Comparison of ENCODE assay signal across 19 cellular contexts in genomic region chr21:39071623-39072214, GRCh38.
DNase-seq lines count a peak whose midpoint lies in the region; ATAC-seq, FAIRE-seq and TF ChIP-seq lines count a peak whose summit lies in the region.
"Had no signal": no experiment of that assay in that cellular context is flagged by ENCODE, and none has a peak within 500 bp of the region (broad histone marks: within the 10 kb centered on the region; RNA-seq: fewer than 3 reads in every experiment).

No MANE protein-coding gene starts in this region.

- no peaks in the 10 kb centered on the region for H3K36me3 Mint-ChIP-seq in astrocyte (ENCODE audit: low read depth, unreplicated experiment)
- H3K36me3 Mint-ChIP-seq: activated naive CD8-positive, alpha-beta T cell treated with anti-CD3 and anti-CD28 coated beads, Interleukin-2, amount 10 ng/mL, durations not matched to agents 7 days and 5 days had no signal

- FAIRE-seq in astrocyte (lab: Jason Lieb, UNC): no peak
- FAIRE-seq: islet of Langerhans had no signal

- peaks cover 5% of the 10 kb centered on the region for H3K9me3 Mint-ChIP-seq in astrocyte (ENCODE audit: unreplicated experiment)

- H3K4me2 ChIP-seq in astrocyte (ENCODE audit: low read length): peak overlapping the region; percentile 0

- no peaks in the 10 kb centered on the region for H3K4me1 Mint-ChIP-seq in astrocyte (ENCODE audit: low read depth, unreplicated experiment)
- H3K4me1 Mint-ChIP-seq: activated naive CD8-positive, alpha-beta T cell treated with anti-CD3 and anti-CD28 coated beads, Interleukin-2, amount 10 ng/mL, durations not matched to agents 7 days and 5 days; CD4-positive, alpha-beta memory T cell; naive B cell had no signal

- H3K9me3 ChIP-seq in astrocyte (ENCODE audit: insufficient read depth, low read depth, low read length) (peaks cover 3% of the 10 kb centered on the region), spleen (peaks cover 0 to 16% (median 13%) of the 10 kb centered on the region in 8 donors), breast epithelium (no peaks in the 10 kb centered on the region)
- H3K9me3 ChIP-seq: gastrocnemius medialis had no signal

- no peaks in the 10 kb centered on the region for H4K20me1 ChIP-seq in astrocyte (ENCODE audit: insufficient read depth, low read length)

- TF ChIP-seq CTCF in astrocyte (IDR thresholded peaks at IDR 0.05; ENCODE audit: insufficient read depth, low read depth, low read length) (no peak), spleen (IDR thresholded peaks at IDR 0.05 in 8 of 11, conservative IDR thresholded peaks at IDR 0.05 in 3 of 11) (no peak), breast epithelium (IDR thresholded peaks at IDR 0.05) (no peak)

- WGBS in spleen, 5 donors: 63 to 76% (median 69%) methylated on average over 4 of the region's 4 CpGs

- ATAC-seq in left ventricle myocardium superior (peak; percentile 30), HG02938 (IDR thresholded peaks at IDR 0.05; ENCODE audit: unreplicated experiment) (no peak)
- ATAC-seq: gastrocnemius medialis had no signal

- H3K4me1 ChIP-seq in astrocyte (ENCODE audit: insufficient read depth, low read length) (peaks cover 10% of the 10 kb centered on the region), spleen (peaks cover 0 to 17% (median 7%) of the 10 kb centered on the region in 6 donors), breast epithelium (no peaks in the 10 kb centered on the region)

- no peaks in the 10 kb centered on the region for H3K79me2 ChIP-seq in astrocyte (ENCODE audit: insufficient read depth, low read length)

- H3K36me3 ChIP-seq in astrocyte (ENCODE audit: insufficient read depth, low read length): no peaks in the 10 kb centered on the region
- H3K36me3 ChIP-seq in spleen: no peaks in the 10 kb centered on the region
- H3K36me3 ChIP-seq in breast epithelium: no peaks in the 10 kb centered on the region
- H3K36me3 ChIP-seq: gastrocnemius medialis had no signal

- no peak overlapping the region for H3K4me3 Mint-ChIP-seq in astrocyte (ENCODE audit: unreplicated experiment)
- H3K4me3 Mint-ChIP-seq: activated naive CD8-positive, alpha-beta T cell treated with anti-CD3 and anti-CD28 coated beads, Interleukin-2, amount 10 ng/mL, durations not matched to agents 7 days and 5 days; CD4-positive, alpha-beta memory T cell; naive B cell had no signal

- H3K27me3 ChIP-seq in astrocyte (ENCODE audit: insufficient read depth, low read length) (peaks cover 4% of the 10 kb centered on the region), spleen (replicated peaks in 1 of 7) (no peaks in the 10 kb centered on the region), breast epithelium (no peaks in the 10 kb centered on the region)
- H3K27me3 ChIP-seq: gastrocnemius medialis had no signal

- peaks cover 6% of the 10 kb centered on the region for H3K27me3 Mint-ChIP-seq in astrocyte (ENCODE audit: low read depth, unreplicated experiment)
- H3K27me3 Mint-ChIP-seq: naive B cell had no signal

- TF ChIP-seq POLR2A in spleen (IDR thresholded peaks at IDR 0.05) (no peak), breast epithelium (IDR thresholded peaks at IDR 0.05) (no peak)

- DNase-seq in H4 (ENCODE audit: low spot score) (peak; percentile 81), astrocyte (ENCODE audit: low read depth) (peak; percentile 60), left ventricle myocardium superior (no peak), spleen (no peak), DMS53 treated with DMSO at 0.1 percent for 48 hours (lab: John Stamatoyannopoulos, UW; ENCODE audit: unreplicated experiment) (no peak), breast epithelium (ENCODE audit: low spot score in 2 of 2) (no peak)
- no peak for DNase-seq in stimulated activated CD4-positive, alpha-beta T cell treated with anti-CD3 and anti-CD28 coated beads, Interleukin-4, amount 100 ng/mL, for 4 hours
- DNase-seq: activated CD4-positive, CD25-positive, alpha-beta regulatory T cell; activated CD8-positive, alpha-beta memory T cell treated with anti-CD3 and anti-CD28 coated beads, Interleukin-2, amount 50 U/mL, for 4 hours; activated naive CD8-positive, alpha-beta T cell treated with anti-CD3 and anti-CD28 coated beads, Interleukin-2, amount 10 ng/mL, durations not matched to agents 7 days and 5 days; CD4-positive, alpha-beta memory T cell; dermis blood vessel endothelial cell; gastrocnemius medialis; naive B cell; NCI-H1092 treated with DMSO at 0.1 percent for 48 hours; retina; stimulated activated CD4-positive, alpha-beta T cell treated with anti-CD3 and anti-CD28 coated beads, Interleukin-2, amount 100 ng/mL, for 48 hours had no signal

- intact Hi-C loops in left ventricle myocardium superior (cut with micrococcal nuclease) (no loop called here), spleen (cut with DNase I; ENCODE audit: low total_unique reads) (no loop called here), breast epithelium (cut with DNase I; ENCODE audit: low total_unique reads) (no loop called here)

- no peak overlapping the region for H2AFZ ChIP-seq in astrocyte (ENCODE audit: low read depth, low read length)

- no peak overlapping the region for H3K9ac ChIP-seq in astrocyte (ENCODE audit: low read length)

- no peak overlapping the region for H3K4me3 ChIP-seq in astrocyte (ENCODE audit: insufficient read depth, low read depth, low read length)
- H3K4me3 ChIP-seq in spleen: no peak overlapping the region
- no peak overlapping the region for H3K4me3 ChIP-seq in breast epithelium
- H3K4me3 ChIP-seq: gastrocnemius medialis had no signal

- H3K27ac Mint-ChIP-seq in astrocyte (ENCODE audit: unreplicated experiment): no peak overlapping the region
- H3K27ac Mint-ChIP-seq: activated naive CD8-positive, alpha-beta T cell treated with anti-CD3 and anti-CD28 coated beads, Interleukin-2, amount 10 ng/mL, durations not matched to agents 7 days and 5 days; CD4-positive, alpha-beta memory T cell had no signal

- H3K27ac ChIP-seq in astrocyte (ENCODE audit: low read depth, low read length) (no peak overlapping the region), spleen (peak overlapping the region in 7 of 8 donors; percentile 19 to 63 (median 40)), breast epithelium (peak overlapping the region in 1 of 2 donors; percentile 19)
- H3K27ac ChIP-seq: gastrocnemius medialis had no signal

Comparison
In these comparisons a context has a peak if more than half of its experiments do, and no peak if none do; other contexts are left out.
1. DNase-seq: peak in H4 (single experiment) and astrocyte (single experiment); none in left ventricle myocardium superior (single experiment), spleen (single experiment), DMS53 treated with DMSO at 0.1 percent for 48 hours (single experiment), breast epithelium (0 of 2) and stimulated activated CD4-positive, alpha-beta T cell treated with anti-CD3 and anti-CD28 coated beads, Interleukin-4, amount 100 ng/mL, for 4 hours (0 of 2).